In the genomic region with DNA sequence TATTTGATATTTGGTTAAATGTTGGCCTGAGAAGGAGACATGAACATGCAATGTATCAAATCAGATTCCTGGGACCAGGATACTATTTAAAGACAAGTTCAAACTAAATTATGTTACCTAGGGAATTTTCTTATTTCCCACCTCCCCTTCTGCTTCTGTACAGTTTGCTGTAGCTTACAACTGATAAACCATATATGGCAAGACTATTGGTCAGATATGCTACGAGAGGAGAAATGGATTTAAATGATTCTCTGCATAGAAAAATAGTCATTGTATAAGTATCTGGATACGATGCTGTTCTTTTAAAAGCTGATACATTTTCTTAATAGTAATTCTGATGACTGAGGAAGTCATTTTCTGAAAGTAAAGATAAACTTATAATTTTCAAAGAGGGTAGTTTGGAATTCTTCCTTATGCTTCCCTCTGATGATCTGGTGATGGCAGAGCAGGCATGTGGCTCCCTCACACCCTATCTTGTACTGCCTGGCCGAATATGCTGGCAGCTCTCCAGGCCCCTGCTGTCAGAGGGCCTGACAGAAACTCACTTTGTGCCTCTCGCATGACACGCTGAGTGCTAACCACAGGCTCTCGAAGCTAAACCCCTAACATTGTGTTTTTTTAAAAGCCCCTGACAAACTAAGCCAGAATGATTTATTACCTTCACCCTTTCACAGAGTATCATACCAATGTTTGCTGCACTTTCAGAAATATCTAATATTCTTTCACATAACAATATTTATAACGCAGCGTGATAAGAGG, we compare ENCODE assay signal across 1 cellular context.
TF ChIP-seq lines count a peak whose summit lies in the region.

No MANE protein-coding gene starts in this region.

TF ChIP-seq in HEK293, 187 proteins besides CTCF, POLR2A, EP300 and RAD21 (continued from another document and continues in another):
- TF ChIP-seq, protein P1, sequence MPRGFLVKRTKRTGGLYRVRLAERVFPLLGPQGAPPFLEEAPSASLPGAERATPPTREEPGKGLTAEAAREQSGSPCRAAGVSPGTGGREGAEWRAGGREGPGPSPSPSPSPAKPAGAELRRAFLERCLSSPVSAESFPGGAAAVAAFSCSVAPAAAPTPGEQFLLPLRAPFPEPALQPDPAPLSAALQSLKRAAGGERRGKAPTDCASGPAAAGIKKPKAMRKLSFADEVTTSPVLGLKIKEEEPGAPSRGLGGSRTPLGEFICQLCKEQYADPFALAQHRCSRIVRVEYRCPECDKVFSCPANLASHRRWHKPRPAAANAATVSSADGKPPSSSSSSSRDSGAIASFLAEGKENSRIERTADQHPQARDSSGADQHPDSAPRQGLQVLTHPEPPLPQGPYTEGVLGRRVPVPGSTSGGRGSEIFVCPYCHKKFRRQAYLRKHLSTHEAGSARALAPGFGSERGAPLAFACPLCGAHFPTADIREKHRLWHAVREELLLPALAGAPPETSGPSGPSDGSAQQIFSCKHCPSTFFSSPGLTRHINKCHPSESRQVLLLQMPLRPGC (tag by site-specific recombination; IDR thresholded peaks at IDR 0.05) = 0 out of 2 replicates have a peak, but pooled peaks have one; percentile 28
- TF ChIP-seq ZFP3 (tag by site-specific recombination; IDR thresholded peaks at IDR 0.05; ENCODE audit: low read depth) (no peak), ZNF223 (tag by site-specific recombination; IDR thresholded peaks at IDR 0.05) (no peak), HOXC10 (CRISPR knock-in tag; IDR thresholded peaks at IDR 0.05) (no peak), ZNF184 (tag by site-specific recombination; IDR thresholded peaks at IDR 0.05) (0 out of 2 replicates have a peak, but pooled peaks have one; percentile 67), ZNF837 (tag by site-specific recombination; IDR thresholded peaks at IDR 0.05) (no peak), ZNF791 (tag by site-specific recombination; IDR thresholded peaks at IDR 0.05) (no peak), ZNF624 (tag by site-specific recombination; IDR thresholded peaks at IDR 0.05) (no peak), ZNF514 (tag by site-specific recombination; IDR thresholded peaks at IDR 0.05) (no peak), ZNF391 (tag by site-specific recombination; IDR thresholded peaks at IDR 0.05; ENCODE audit: borderline replicate concordance, low read depth) (no peak), ZBTB7A (tag by site-specific recombination; IDR thresholded peaks at IDR 0.05; ENCODE audit: low read depth) (no peak), ZNF626 (tag by site-specific recombination; IDR thresholded peaks at IDR 0.05) (no peak), ZNF747 (tag by site-specific recombination; IDR thresholded peaks at IDR 0.05) (no peak)
- TF ChIP-seq, protein P2, sequence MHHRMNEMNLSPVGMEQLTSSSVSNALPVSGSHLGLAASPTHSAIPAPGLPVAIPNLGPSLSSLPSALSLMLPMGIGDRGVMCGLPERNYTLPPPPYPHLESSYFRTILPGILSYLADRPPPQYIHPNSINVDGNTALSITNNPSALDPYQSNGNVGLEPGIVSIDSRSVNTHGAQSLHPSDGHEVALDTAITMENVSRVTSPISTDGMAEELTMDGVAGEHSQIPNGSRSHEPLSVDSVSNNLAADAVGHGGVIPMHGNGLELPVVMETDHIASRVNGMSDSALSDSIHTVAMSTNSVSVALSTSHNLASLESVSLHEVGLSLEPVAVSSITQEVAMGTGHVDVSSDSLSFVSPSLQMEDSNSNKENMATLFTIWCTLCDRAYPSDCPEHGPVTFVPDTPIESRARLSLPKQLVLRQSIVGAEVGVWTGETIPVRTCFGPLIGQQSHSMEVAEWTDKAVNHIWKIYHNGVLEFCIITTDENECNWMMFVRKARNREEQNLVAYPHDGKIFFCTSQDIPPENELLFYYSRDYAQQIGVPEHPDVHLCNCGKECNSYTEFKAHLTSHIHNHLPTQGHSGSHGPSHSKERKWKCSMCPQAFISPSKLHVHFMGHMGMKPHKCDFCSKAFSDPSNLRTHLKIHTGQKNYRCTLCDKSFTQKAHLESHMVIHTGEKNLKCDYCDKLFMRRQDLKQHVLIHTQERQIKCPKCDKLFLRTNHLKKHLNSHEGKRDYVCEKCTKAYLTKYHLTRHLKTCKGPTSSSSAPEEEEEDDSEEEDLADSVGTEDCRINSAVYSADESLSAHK (tag by site-specific recombination; IDR thresholded peaks at IDR 0.05) = peak; percentile 80
- TF ChIP-seq, protein P3, sequence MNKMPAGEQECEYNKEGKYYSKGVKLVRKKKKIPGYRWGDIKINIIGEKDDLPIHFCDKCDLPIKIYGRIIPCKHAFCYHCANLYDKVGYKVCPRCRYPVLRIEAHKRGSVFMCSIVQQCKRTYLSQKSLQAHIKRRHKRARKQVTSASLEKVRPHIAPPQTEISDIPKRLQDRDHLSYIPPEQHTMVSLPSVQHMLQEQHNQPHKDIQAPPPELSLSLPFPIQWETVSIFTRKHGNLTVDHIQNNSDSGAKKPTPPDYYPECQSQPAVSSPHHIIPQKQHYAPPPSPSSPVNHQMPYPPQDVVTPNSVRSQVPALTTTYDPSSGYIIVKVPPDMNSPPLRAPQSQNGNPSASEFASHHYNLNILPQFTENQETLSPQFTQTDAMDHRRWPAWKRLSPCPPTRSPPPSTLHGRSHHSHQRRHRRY (tag by site-specific recombination; IDR thresholded peaks at IDR 0.05) = no peak
- TF ChIP-seq, protein P4, sequence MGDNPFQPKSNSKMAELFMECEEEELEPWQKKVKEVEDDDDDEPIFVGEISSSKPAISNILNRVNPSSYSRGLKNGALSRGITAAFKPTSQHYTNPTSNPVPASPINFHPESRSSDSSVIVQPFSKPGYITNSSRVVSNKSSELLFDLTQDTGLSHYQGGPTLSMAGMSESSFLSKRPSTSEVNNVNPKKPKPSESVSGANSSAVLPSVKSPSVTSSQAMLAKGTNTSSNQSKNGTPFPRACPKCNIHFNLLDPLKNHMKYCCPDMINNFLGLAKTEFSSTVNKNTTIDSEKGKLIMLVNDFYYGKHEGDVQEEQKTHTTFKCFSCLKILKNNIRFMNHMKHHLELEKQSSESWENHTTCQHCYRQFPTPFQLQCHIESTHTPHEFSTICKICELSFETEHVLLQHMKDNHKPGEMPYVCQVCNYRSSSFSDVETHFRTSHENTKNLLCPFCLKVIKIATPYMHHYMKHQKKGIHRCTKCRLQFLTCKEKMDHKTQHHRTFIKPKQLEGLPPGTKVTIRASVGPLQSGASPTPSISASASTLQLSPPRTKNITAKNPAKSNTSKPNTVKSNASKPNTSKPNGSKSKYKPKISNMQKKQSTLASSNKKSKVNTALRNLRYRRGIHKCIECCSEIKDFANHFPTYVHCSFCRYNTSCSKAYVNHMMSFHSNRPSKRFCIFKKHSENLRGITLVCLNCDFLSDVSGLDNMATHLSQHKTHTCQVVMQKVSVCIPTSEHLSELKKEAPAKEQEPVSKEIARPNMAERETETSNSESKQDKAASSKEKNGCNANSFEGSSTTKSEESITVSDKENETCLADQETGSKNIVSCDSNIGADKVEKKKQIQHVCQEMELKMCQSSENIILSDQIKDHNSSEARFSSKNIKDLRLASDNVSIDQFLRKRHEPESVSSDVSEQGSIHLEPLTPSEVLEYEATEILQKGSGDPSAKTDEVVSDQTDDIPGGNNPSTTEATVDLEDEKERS (tag by site-specific recombination; IDR thresholded peaks at IDR 0.05) = no peak
- TF ChIP-seq, protein P5, sequence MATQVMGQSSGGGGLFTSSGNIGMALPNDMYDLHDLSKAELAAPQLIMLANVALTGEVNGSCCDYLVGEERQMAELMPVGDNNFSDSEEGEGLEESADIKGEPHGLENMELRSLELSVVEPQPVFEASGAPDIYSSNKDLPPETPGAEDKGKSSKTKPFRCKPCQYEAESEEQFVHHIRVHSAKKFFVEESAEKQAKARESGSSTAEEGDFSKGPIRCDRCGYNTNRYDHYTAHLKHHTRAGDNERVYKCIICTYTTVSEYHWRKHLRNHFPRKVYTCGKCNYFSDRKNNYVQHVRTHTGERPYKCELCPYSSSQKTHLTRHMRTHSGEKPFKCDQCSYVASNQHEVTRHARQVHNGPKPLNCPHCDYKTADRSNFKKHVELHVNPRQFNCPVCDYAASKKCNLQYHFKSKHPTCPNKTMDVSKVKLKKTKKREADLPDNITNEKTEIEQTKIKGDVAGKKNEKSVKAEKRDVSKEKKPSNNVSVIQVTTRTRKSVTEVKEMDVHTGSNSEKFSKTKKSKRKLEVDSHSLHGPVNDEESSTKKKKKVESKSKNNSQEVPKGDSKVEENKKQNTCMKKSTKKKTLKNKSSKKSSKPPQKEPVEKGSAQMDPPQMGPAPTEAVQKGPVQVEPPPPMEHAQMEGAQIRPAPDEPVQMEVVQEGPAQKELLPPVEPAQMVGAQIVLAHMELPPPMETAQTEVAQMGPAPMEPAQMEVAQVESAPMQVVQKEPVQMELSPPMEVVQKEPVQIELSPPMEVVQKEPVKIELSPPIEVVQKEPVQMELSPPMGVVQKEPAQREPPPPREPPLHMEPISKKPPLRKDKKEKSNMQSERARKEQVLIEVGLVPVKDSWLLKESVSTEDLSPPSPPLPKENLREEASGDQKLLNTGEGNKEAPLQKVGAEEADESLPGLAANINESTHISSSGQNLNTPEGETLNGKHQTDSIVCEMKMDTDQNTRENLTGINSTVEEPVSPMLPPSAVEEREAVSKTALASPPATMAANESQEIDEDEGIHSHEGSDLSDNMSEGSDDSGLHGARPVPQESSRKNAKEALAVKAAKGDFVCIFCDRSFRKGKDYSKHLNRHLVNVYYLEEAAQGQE (tag by site-specific recombination; IDR thresholded peaks at IDR 0.05) = no peak
- TF ChIP-seq, protein P6, sequence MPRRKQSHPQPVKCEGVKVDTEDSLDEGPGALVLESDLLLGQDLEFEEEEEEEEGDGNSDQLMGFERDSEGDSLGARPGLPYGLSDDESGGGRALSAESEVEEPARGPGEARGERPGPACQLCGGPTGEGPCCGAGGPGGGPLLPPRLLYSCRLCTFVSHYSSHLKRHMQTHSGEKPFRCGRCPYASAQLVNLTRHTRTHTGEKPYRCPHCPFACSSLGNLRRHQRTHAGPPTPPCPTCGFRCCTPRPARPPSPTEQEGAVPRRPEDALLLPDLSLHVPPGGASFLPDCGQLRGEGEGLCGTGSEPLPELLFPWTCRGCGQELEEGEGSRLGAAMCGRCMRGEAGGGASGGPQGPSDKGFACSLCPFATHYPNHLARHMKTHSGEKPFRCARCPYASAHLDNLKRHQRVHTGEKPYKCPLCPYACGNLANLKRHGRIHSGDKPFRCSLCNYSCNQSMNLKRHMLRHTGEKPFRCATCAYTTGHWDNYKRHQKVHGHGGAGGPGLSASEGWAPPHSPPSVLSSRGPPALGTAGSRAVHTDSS (tag by site-specific recombination; IDR thresholded peaks at IDR 0.05) = no peak
- TF ChIP-seq, protein P7, sequence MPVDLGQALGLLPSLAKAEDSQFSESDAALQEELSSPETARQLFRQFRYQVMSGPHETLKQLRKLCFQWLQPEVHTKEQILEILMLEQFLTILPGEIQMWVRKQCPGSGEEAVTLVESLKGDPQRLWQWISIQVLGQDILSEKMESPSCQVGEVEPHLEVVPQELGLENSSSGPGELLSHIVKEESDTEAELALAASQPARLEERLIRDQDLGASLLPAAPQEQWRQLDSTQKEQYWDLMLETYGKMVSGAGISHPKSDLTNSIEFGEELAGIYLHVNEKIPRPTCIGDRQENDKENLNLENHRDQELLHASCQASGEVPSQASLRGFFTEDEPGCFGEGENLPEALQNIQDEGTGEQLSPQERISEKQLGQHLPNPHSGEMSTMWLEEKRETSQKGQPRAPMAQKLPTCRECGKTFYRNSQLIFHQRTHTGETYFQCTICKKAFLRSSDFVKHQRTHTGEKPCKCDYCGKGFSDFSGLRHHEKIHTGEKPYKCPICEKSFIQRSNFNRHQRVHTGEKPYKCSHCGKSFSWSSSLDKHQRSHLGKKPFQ (tag by site-specific recombination; IDR thresholded peaks at IDR 0.05) = no peak
- TF ChIP-seq, protein P8, sequence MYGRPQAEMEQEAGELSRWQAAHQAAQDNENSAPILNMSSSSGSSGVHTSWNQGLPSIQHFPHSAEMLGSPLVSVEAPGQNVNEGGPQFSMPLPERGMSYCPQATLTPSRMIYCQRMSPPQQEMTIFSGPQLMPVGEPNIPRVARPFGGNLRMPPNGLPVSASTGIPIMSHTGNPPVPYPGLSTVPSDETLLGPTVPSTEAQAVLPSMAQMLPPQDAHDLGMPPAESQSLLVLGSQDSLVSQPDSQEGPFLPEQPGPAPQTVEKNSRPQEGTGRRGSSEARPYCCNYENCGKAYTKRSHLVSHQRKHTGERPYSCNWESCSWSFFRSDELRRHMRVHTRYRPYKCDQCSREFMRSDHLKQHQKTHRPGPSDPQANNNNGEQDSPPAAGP (tag by site-specific recombination; IDR thresholded peaks at IDR 0.05) = no peak
- TF ChIP-seq, protein P9, sequence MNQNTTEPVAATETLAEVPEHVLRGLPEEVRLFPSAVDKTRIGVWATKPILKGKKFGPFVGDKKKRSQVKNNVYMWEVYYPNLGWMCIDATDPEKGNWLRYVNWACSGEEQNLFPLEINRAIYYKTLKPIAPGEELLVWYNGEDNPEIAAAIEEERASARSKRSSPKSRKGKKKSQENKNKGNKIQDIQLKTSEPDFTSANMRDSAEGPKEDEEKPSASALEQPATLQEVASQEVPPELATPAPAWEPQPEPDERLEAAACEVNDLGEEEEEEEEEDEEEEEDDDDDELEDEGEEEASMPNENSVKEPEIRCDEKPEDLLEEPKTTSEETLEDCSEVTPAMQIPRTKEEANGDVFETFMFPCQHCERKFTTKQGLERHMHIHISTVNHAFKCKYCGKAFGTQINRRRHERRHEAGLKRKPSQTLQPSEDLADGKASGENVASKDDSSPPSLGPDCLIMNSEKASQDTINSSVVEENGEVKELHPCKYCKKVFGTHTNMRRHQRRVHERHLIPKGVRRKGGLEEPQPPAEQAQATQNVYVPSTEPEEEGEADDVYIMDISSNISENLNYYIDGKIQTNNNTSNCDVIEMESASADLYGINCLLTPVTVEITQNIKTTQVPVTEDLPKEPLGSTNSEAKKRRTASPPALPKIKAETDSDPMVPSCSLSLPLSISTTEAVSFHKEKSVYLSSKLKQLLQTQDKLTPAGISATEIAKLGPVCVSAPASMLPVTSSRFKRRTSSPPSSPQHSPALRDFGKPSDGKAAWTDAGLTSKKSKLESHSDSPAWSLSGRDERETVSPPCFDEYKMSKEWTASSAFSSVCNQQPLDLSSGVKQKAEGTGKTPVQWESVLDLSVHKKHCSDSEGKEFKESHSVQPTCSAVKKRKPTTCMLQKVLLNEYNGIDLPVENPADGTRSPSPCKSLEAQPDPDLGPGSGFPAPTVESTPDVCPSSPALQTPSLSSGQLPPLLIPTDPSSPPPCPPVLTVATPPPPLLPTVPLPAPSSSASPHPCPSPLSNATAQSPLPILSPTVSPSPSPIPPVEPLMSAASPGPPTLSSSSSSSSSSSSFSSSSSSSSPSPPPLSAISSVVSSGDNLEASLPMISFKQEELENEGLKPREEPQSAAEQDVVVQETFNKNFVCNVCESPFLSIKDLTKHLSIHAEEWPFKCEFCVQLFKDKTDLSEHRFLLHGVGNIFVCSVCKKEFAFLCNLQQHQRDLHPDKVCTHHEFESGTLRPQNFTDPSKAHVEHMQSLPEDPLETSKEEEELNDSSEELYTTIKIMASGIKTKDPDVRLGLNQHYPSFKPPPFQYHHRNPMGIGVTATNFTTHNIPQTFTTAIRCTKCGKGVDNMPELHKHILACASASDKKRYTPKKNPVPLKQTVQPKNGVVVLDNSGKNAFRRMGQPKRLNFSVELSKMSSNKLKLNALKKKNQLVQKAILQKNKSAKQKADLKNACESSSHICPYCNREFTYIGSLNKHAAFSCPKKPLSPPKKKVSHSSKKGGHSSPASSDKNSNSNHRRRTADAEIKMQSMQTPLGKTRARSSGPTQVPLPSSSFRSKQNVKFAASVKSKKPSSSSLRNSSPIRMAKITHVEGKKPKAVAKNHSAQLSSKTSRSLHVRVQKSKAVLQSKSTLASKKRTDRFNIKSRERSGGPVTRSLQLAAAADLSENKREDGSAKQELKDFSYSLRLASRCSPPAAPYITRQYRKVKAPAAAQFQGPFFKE (tag by site-specific recombination; IDR thresholded peaks at IDR 0.05; ENCODE audit: borderline replicate concordance) = no peak
